7 cellular contexts compared by ENCODE assay signal in the genomic region with DNA sequence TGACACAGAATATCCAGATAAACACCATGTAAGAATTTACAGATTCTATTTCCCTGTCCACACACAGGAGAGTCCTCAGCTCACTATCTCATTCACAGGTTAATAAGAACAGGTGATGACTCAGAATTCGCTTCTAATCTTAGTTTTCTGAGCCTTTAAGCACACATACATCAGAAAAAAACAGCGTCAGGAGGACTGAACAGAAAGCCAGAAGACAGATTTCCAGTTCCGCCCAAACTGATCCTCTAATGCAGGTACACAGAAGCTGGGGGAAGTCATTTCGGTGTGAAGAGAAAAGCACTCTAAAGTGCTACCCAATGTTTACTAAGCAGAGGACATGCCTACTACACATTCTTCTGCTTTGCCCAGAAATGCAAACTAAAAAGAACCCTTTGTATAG. TPM values are rescaled to one million over a fixed set of nuclear protein-coding genes. Genes with fewer than 3 reads are reported as not detected.
DNase-seq lines count a peak whose midpoint lies in the region; ATAC-seq, FAIRE-seq and TF ChIP-seq lines count a peak whose summit lies in the region.

No MANE protein-coding gene starts in this region.

- CTCF ChIA-PET in endothelial cell of umbilical vein (lab: Charles Lee), result interaction anchor here (1.0 to 6.4 kb wide), 4 partner anchors 11 to 162 kb away, joined by 4 to 58 read pairs (median 8); no protein-coding TSS in a partner anchor

- H3K79me2 ChIP-seq in endothelial cell of umbilical vein (ENCODE audit: control insufficient read depth, insufficient read depth, low read length) (peaks cover 39% of the 10 kb centered on the region), parathyroid adenoma (peaks cover 31% of the 10 kb centered on the region)

- peaks cover 18% of the 10 kb centered on the region for H3K27me3 ChIP-seq in NT2/D1 (ENCODE audit: insufficient read depth, insufficient read length)
- no peaks in the 10 kb centered on the region for H3K27me3 ChIP-seq in endothelial cell of umbilical vein (ENCODE audit: control insufficient read depth in 2 of 2, insufficient read depth in 2 of 2, low read length in 2 of 2)
- H3K27me3 ChIP-seq in parathyroid adenoma (ENCODE audit: control insufficient read depth, insufficient read depth, low read length), result no peaks in the 10 kb centered on the region

- no peak overlapping the region for H2AFZ ChIP-seq in endothelial cell of umbilical vein (ENCODE audit: low read depth, low read length)
- no peak overlapping the region for H2AFZ ChIP-seq in parathyroid adenoma

- no TSS peak for BruUV-seq in endothelial cell of umbilical vein (replicated peaks; lab: Mats Ljungman, UMichigan)

- FAIRE-seq in endothelial cell of umbilical vein (lab: Jason Lieb, UNC), result no peak
- FAIRE-seq in H54 (lab: Jason Lieb, UNC), result no peak

- no peaks in the 10 kb centered on the region for H3K9me3 ChIP-seq in NT2/D1 (ENCODE audit: insufficient read depth, low read length)
- H3K9me3 ChIP-seq in endothelial cell of umbilical vein (replicated peaks; ENCODE audit: control insufficient read depth, insufficient read depth, low read length), result no peaks in the 10 kb centered on the region
- H3K9me3 ChIP-seq in parathyroid adenoma (ENCODE audit: control insufficient read depth, low read length), result no peaks in the 10 kb centered on the region

- DNase-seq in GM19238 (ENCODE audit: insufficient read length, low spot score) (peak; percentile 15), NT2/D1 (ENCODE audit: low read depth, low spot score) (no peak), endothelial cell of umbilical vein (ENCODE audit: low read depth, low spot score) (no peak), H54 (ENCODE audit: insufficient read length, low spot score) (no peak), epidermal melanocyte (ENCODE audit: insufficient read length, low spot score) (no peak)

- peaks cover 5% of the 10 kb centered on the region for H3K4me1 ChIP-seq in NT2/D1 (ENCODE audit: insufficient read depth, insufficient read length)
- peaks cover 46% of the 10 kb centered on the region for H3K4me1 ChIP-seq in endothelial cell of umbilical vein (ENCODE audit: control insufficient read depth, extremely low read depth, insufficient read depth, low read length)
- peaks cover 3% of the 10 kb centered on the region for H3K4me1 ChIP-seq in parathyroid adenoma

- no peak for ATAC-seq in HG02885 (IDR thresholded peaks at IDR 0.05; ENCODE audit: poor library complexity, unreplicated experiment)

- H3K36me3 ChIP-seq in NT2/D1 (ENCODE audit: insufficient read depth, insufficient read length, low read length) (no peaks in the 10 kb centered on the region), endothelial cell of umbilical vein (ENCODE audit: control insufficient read depth in 2 of 2, extremely low read depth in 1 of 2, insufficient read depth in 2 of 2, low read length in 2 of 2) (no peaks in the 10 kb centered on the region), parathyroid adenoma (ENCODE audit: control insufficient read depth, insufficient read depth, low read length) (no peaks in the 10 kb centered on the region)

- dilution Hi-C loops in endothelial cell of umbilical vein (cut with MboI; ENCODE audit: extremely low pct_ligation_motif_present, low sequenced_read_pairs), result no loop called here

- POLR2A ChIA-PET in endothelial cell of umbilical vein (lab: Charles Lee), result no interaction called here

- H4K20me1 ChIP-seq in endothelial cell of umbilical vein (replicated peaks; ENCODE audit: control insufficient read depth, extremely low read depth, insufficient read depth, low read length), result no peaks in the 10 kb centered on the region

- peak overlapping the region; percentile 94 for H3K9ac ChIP-seq in NT2/D1 (ENCODE audit: insufficient read length, low read depth)
- H3K9ac ChIP-seq in endothelial cell of umbilical vein (replicated peaks; ENCODE audit: extremely low read depth, insufficient read depth, low read length), result no peak overlapping the region
- peak overlapping the region; percentile 23 for H3K9ac ChIP-seq in parathyroid adenoma

- H3K4me3 ChIP-seq in NT2/D1 (ENCODE audit: insufficient read length, low read depth) (peak overlapping the region; percentile 89), endothelial cell of umbilical vein (replicated peaks in 1 of 3; ENCODE audit: insufficient read depth in 1 of 3, low read depth in 1 of 3, low read length in 3 of 3) (peak overlapping the region in 1 of 3 experiments; percentile 98), parathyroid adenoma (ENCODE audit: low read depth, low read length) (peak overlapping the region; percentile 86)

- no peak for TF ChIP-seq POLR2A in endothelial cell of umbilical vein (IDR thresholded peaks at IDR 0.05; ENCODE audit: low read depth, low read length)
- no peak for TF ChIP-seq POLR2A in H54 (IDR thresholded peaks at IDR 0.05; ENCODE audit: low read depth, low read length)

- H3K4me2 ChIP-seq in endothelial cell of umbilical vein (ENCODE audit: insufficient read depth, low read length) (peak overlapping the region; percentile 91), parathyroid adenoma (ENCODE audit: low read length) (peak overlapping the region; percentile 83)

- H3K9me1 ChIP-seq in endothelial cell of umbilical vein (replicated peaks; ENCODE audit: control insufficient read depth, extremely low read depth, insufficient read depth, low read length), result no peaks in the 10 kb centered on the region

- intact Hi-C loops in endothelial cell of umbilical vein (cut with micrococcal nuclease), result loop anchor here (5.0 to 10.0 kb wide), 2 partner anchors 622 to 864 kb away; no protein-coding TSS in a partner anchor

- H3K27ac ChIP-seq in endothelial cell of umbilical vein (ENCODE audit: insufficient read depth, low read depth, low read length), result no peak overlapping the region
- H3K27ac ChIP-seq in parathyroid adenoma, result peak overlapping the region; percentile 98

- TF ChIP-seq CTCF in endothelial cell of umbilical vein (IDR thresholded peaks at IDR 0.05; ENCODE audit: extremely low read depth in 1 of 2, insufficient read depth in 1 of 2, low read depth in 1 of 2, low read length in 2 of 2) (no peak), parathyroid adenoma (IDR thresholded peaks at IDR 0.05) (no peak)

TF ChIP-seq in endothelial cell of umbilical vein, 7 proteins besides CTCF, POLR2A, EP300 and RAD21:
- TF ChIP-seq EZH2 (IDR thresholded peaks at IDR 0.05; ENCODE audit: borderline replicate concordance, low read depth, low read length, severe bottlenecking) (no peak), POLR2AphosphoS5 (IDR thresholded peaks at IDR 0.05; ENCODE audit: insufficient read depth, low read depth, low read length) (no peak), GATA2 (IDR thresholded peaks at IDR 0.05; ENCODE audit: insufficient read depth, insufficient read length, low read depth, low read length) (no peak), MYC (IDR thresholded peaks at IDR 0.05; ENCODE audit: low read depth, low read length) (no peak), JUN (IDR thresholded peaks at IDR 0.05; ENCODE audit: borderline replicate concordance, insufficient read depth, insufficient read length, low read depth) (no peak), FOS (IDR thresholded peaks at IDR 0.05; ENCODE audit: borderline replicate concordance, insufficient read depth, low read length) (no peak)
- TF ChIP-seq, protein P1, sequence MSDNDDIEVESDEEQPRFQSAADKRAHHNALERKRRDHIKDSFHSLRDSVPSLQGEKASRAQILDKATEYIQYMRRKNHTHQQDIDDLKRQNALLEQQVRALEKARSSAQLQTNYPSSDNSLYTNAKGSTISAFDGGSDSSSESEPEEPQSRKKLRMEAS (IDR thresholded peaks at IDR 0.05; ENCODE audit: insufficient read depth, insufficient read length), result no peak

RNA-seq across cellular contexts. Expression of a gene that starts 1.6 kb away (rescaled TPM):
- 44.3 and 47.5 TPM in 2 replicates for total RNA-seq in endothelial cell of umbilical vein
- polyA plus RNA-seq in endothelial cell of umbilical vein, result 41.6 and 53.8 TPM in 2 replicates
- 38.6 and 44.3 TPM in 2 replicates for polyA plus RNA-seq in endothelial cell of umbilical vein (2011; cell fraction: cytosol; rRNA removed)
- 53.3 and 65.5 TPM in 2 replicates for polyA plus RNA-seq in endothelial cell of umbilical vein (2011; cell fraction: nucleus; rRNA removed)
- polyA plus RNA-seq in endothelial cell of umbilical vein (2012), result 49.7 and 51.9 TPM in 2 replicates
- polyA minus RNA-seq in endothelial cell of umbilical vein, result 180 and 219 TPM in 2 replicates
- polyA minus RNA-seq in endothelial cell of umbilical vein (2011; cell fraction: cytosol; rRNA and poly(A)+ RNA removed), result 17.1 TPM
- polyA minus RNA-seq in endothelial cell of umbilical vein (2011; cell fraction: nucleus; rRNA and poly(A)+ RNA removed), result 127 and 203 TPM in 2 replicates
